Comparison of ENCODE assay signal across 8 cellular contexts in the genomic region with DNA sequence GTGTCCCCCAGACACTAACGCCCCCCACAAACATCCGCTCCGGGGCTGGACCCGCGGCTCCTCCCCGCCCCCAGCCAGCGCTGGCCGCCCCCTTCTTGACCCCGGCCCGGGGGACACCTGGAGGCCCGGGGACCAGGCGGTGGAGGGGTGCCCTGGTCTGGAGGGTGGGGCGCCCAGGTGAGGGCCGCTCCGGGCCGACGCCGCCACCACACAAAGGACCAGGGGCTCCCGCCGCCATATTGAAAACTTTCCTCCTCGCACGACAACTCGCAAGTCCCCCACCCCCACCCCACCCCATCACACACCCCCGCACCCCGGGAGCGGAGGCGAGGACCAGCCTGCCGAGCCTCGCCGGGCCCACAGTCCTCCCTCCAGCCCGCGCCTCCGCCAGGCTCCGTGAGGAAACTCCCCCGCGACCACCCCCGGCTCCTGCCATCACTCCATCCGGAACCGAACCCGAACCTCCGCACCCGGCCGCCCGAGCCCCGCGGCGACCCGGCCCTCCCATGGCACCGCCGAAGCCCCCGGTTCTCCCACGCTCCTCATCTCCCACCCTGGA. TPM values are rescaled to one million over a fixed set of nuclear protein-coding genes. Genes with fewer than 3 reads are reported as not detected.
DNase-seq lines count a peak whose midpoint lies in the region; ATAC-seq and TF ChIP-seq lines count a peak whose summit lies in the region.

No MANE protein-coding gene starts in this region.

- H3K9me3 ChIP-seq in heart right ventricle (no peaks in the 10 kb centered on the region), prostate gland (no peaks in the 10 kb centered on the region)

- WGBS in heart right ventricle, 2 donors, result 1% methylated on average over 40 to 52 of the region's 52 CpGs
- WGBS in prostate gland, result under 1% methylated on average over 41 of the region's 52 CpGs

- H3K27me3 ChIP-seq in heart right ventricle, result no peaks in the 10 kb centered on the region
- H3K27me3 ChIP-seq in prostate gland (replicated peaks; ENCODE audit: insufficient read depth), result no peaks in the 10 kb centered on the region

- DNase-seq in DMS53 (lab: John Stamatoyannopoulos, UW), result peak; percentile 44
- no peak for DNase-seq in DMS53 treated with DMSO at 0.1 percent for 48 hours (lab: John Stamatoyannopoulos, UW; ENCODE audit: unreplicated experiment)
- DNase-seq in RKO (ENCODE audit: low spot score), result peak; percentile 69
- DNase-seq in activated naive CD4-positive, alpha-beta T cell treated with anti-CD3 and anti-CD28 coated beads, Interleukin-2, amount 50 U/mL, for 72 hours (ENCODE audit: low spot score in 2 of 2), result peak; percentile 51 to 64
- DNase-seq in heart right ventricle, result peak; percentile 18 to 22
- DNase-seq in prostate gland (ENCODE audit: low spot score), result peak; percentile 17

- no peak for TF ChIP-seq CTCF in heart right ventricle (IDR thresholded peaks at IDR 0.05)
- no peak for TF ChIP-seq CTCF in prostate gland (IDR thresholded peaks at IDR 0.05)

- H3K27ac ChIP-seq in heart right ventricle (peak overlapping the region in 9 of 10 donors; percentile 46 to 91 (median 83)), prostate gland (peak overlapping the region; percentile 93 to 95)

- H3K4me3 ChIP-seq in heart right ventricle (peak overlapping the region; percentile 56 to 99 (median 86)), prostate gland (peak overlapping the region; percentile 88 to 99)

- no peaks in the 10 kb centered on the region for H3K9me3 Mint-ChIP-seq in activated naive CD4-positive, alpha-beta T cell treated with anti-CD3 and anti-CD28 coated beads, Interleukin-2, amount 50 U/mL, for 72 hours

- H3K36me3 ChIP-seq in heart right ventricle (no peaks in the 10 kb centered on the region), prostate gland (no peaks in the 10 kb centered on the region)

- TF ChIP-seq POLR2A in prostate gland (IDR thresholded peaks at IDR 0.05), result no peak

- H3K27ac Mint-ChIP-seq in activated naive CD4-positive, alpha-beta T cell treated with anti-CD3 and anti-CD28 coated beads, Interleukin-2, amount 50 U/mL, for 72 hours, result peak overlapping the region in 1 of 2 donors; percentile 95

- intact Hi-C loops in heart right ventricle (cut with DNase I), result loop anchor here in 2 of 10 donors (5.0 to 10.0 kb wide), 3 partner anchors 80 to 1037 kb away; a partner anchor contains a TSS
- intact Hi-C loops in prostate gland (cut with DNase I), result no loop called here

- peaks cover 14 to 17% of the 10 kb centered on the region in 2 donors for H3K36me3 Mint-ChIP-seq in activated naive CD4-positive, alpha-beta T cell treated with anti-CD3 and anti-CD28 coated beads, Interleukin-2, amount 50 U/mL, for 72 hours

- peak; percentile 21 to 23 for ATAC-seq in activated naive CD4-positive, alpha-beta T cell treated with anti-CD3 and anti-CD28 coated beads, Interleukin-2, amount 50 U/mL, for 72 hours
- ATAC-seq in heart right ventricle, result peak in 4 of 8 donors; percentile 15 to 32 (median 18)
- ATAC-seq in GM21737 (IDR thresholded peaks at IDR 0.05; ENCODE audit: unreplicated experiment), result no peak
- ATAC-seq in GM21367 (IDR thresholded peaks at IDR 0.05; ENCODE audit: unreplicated experiment), result no peak

- H3K4me1 ChIP-seq in heart right ventricle (peaks cover 4 to 63% (median 37%) of the 10 kb centered on the region in 9 donors), prostate gland (replicated peaks) (no peaks in the 10 kb centered on the region)

RNA-seq across cellular contexts. Expression of a gene that starts 0.8 kb away (rescaled TPM):
- 10 to 100 TPM; 47.8 to 82.2 TPM for total RNA-seq in activated naive CD4-positive, alpha-beta T cell treated with anti-CD3 and anti-CD28 coated beads, Interleukin-2, amount 50 U/mL, for 72 hours
- 10 to 100 TPM; 10.7 to 18.5 (median 15.0) TPM for total RNA-seq in heart right ventricle
- polyA plus RNA-seq in heart right ventricle, result 1 to 10 TPM; 4.9 to 7.0 TPM
- 100 to 1,000 TPM in 1 of 2 donors, 10 to 100 TPM in 1; 48.2 to 110 TPM for total RNA-seq in prostate gland

RNA-seq across cellular contexts. Expression of a gene that starts 3.3 kb away (rescaled TPM):
- 1 to 10 TPM in 1 of 2 donors, not detected in 1; 3.9 TPM for total RNA-seq in activated naive CD4-positive, alpha-beta T cell treated with anti-CD3 and anti-CD28 coated beads, Interleukin-2, amount 50 U/mL, for 72 hours
- 1 to 10 TPM in 3 of 10 donors, under 1 TPM in 6, not detected in 1; 0.41 to 1.3 (median 0.81) TPM for total RNA-seq in heart right ventricle
- 1 to 10 TPM in 1 of 2 donors, under 1 TPM in 1; 0.61 to 2.3 TPM for polyA plus RNA-seq in heart right ventricle
- total RNA-seq in prostate gland, result 1 to 10 TPM; 6.2 to 9.0 TPM

Comparison
In these comparisons a context has a peak if more than half of its experiments do, and no peak if none do; other contexts are left out.
1. ATAC-seq: peak in activated naive CD4-positive, alpha-beta T cell treated with anti-CD3 and anti-CD28 coated beads, Interleukin-2, amount 50 U/mL, for 72 hours (2 of 2); none in GM21737 (single experiment) and GM21367 (single experiment).